12 cellular contexts compared by ENCODE assay signal in genomic region chr2:120480903-120481445, GRCh38.
"Had no signal": no experiment of that assay in that cellular context is flagged by ENCODE, and none has a peak within 500 bp of the region (broad histone marks: within the 10 kb centered on the region; RNA-seq: fewer than 3 reads in every experiment).

No MANE protein-coding gene starts in this region.

- H3K27ac ChIP-seq: left ventricle myocardium inferior, ovary, thyroid gland had no signal

- DNase-seq: activated CD4-positive, alpha-beta T cell treated with anti-CD3 and anti-CD28 coated beads for 36 hours; activated CD8-positive, alpha-beta memory T cell treated with anti-CD3 and anti-CD28 coated beads, Interleukin-2, amount 50 U/mL, for 4 hours; activated CD8-positive, alpha-beta T cell treated with anti-CD3 and anti-CD28 coated beads for 36 hours; activated naive CD4-positive, alpha-beta T cell treated with anti-CD3 and anti-CD28 coated beads, Interleukin-2, amount 10 ng/mL, durations not matched to agents 7 days and 5 days; effector memory CD4-positive, alpha-beta T cell; islet precursor cell; left ventricle myocardium inferior; thyroid gland had no signal

- H3K36me3 ChIP-seq: left ventricle myocardium inferior, ovary, thyroid gland had no signal

- H3K9me3 Mint-ChIP-seq: activated CD8-positive, alpha-beta T cell treated with anti-CD3 and anti-CD28 coated beads for 36 hours; activated naive CD4-positive, alpha-beta T cell treated with anti-CD3 and anti-CD28 coated beads, Interleukin-2, amount 10 ng/mL, durations not matched to agents 7 days and 5 days; activated T-helper 1 cell treated with anti-CD3 and anti-CD28 coated beads, Interleukin-12 subunit alpha, Interleukin-12 subunit beta, Interleukin-2, Interleukin-4 antibody, amounts not matched to agents 30 ng/mL and 10 ng/mL and 1 ng/mL, durations not matched to agents 14 hours and 24 hours and 36 hours had no signal

- H3K27me3 Mint-ChIP-seq: activated CD4-positive, alpha-beta T cell treated with anti-CD3 and anti-CD28 coated beads for 36 hours; activated CD8-positive, alpha-beta T cell treated with anti-CD3 and anti-CD28 coated beads for 36 hours; activated naive CD4-positive, alpha-beta T cell treated with anti-CD3 and anti-CD28 coated beads, Interleukin-2, amount 10 ng/mL, durations not matched to agents 7 days and 5 days had no signal

- H3K4me1 ChIP-seq: left ventricle myocardium inferior, thyroid gland had no signal

- H3K36me3 Mint-ChIP-seq: activated naive CD4-positive, alpha-beta T cell treated with anti-CD3 and anti-CD28 coated beads, Interleukin-2, amount 10 ng/mL, durations not matched to agents 7 days and 5 days had no signal

- H3K27ac Mint-ChIP-seq: activated CD4-positive, alpha-beta T cell treated with anti-CD3 and anti-CD28 coated beads for 36 hours; activated CD8-positive, alpha-beta T cell treated with anti-CD3 and anti-CD28 coated beads for 36 hours; activated naive CD4-positive, alpha-beta T cell treated with anti-CD3 and anti-CD28 coated beads, Interleukin-2, amount 10 ng/mL, durations not matched to agents 7 days and 5 days; activated T-helper 1 cell treated with anti-CD3 and anti-CD28 coated beads, Interleukin-12 subunit alpha, Interleukin-12 subunit beta, Interleukin-2, Interleukin-4 antibody, amounts not matched to agents 30 ng/mL and 10 ng/mL and 1 ng/mL, durations not matched to agents 14 hours and 24 hours and 36 hours had no signal

- H3K4me3 ChIP-seq: left ventricle myocardium inferior, ovary, skin epidermis, thyroid gland had no signal

- ATAC-seq: activated CD4-positive, alpha-beta T cell treated with anti-CD3 and anti-CD28 coated beads for 36 hours; activated CD8-positive, alpha-beta T cell treated with anti-CD3 and anti-CD28 coated beads for 36 hours had no signal

- H3K4me1 Mint-ChIP-seq: activated CD4-positive, alpha-beta T cell treated with anti-CD3 and anti-CD28 coated beads for 36 hours; activated naive CD4-positive, alpha-beta T cell treated with anti-CD3 and anti-CD28 coated beads, Interleukin-2, amount 10 ng/mL, durations not matched to agents 7 days and 5 days had no signal

- H3K27me3 ChIP-seq: ovary, thyroid gland had no signal

- FAIRE-seq: frontal cortex had no signal

- H3K9me3 ChIP-seq: left ventricle myocardium inferior, ovary, thyroid gland had no signal

- H3K4me3 Mint-ChIP-seq: activated CD4-positive, alpha-beta T cell treated with anti-CD3 and anti-CD28 coated beads for 36 hours; activated CD8-positive, alpha-beta T cell treated with anti-CD3 and anti-CD28 coated beads for 36 hours; activated naive CD4-positive, alpha-beta T cell treated with anti-CD3 and anti-CD28 coated beads, Interleukin-2, amount 10 ng/mL, durations not matched to agents 7 days and 5 days; activated T-helper 1 cell treated with anti-CD3 and anti-CD28 coated beads, Interleukin-12 subunit alpha, Interleukin-12 subunit beta, Interleukin-2, Interleukin-4 antibody, amounts not matched to agents 30 ng/mL and 10 ng/mL and 1 ng/mL, durations not matched to agents 14 hours and 24 hours and 36 hours had no signal
